In the genomic region with DNA sequence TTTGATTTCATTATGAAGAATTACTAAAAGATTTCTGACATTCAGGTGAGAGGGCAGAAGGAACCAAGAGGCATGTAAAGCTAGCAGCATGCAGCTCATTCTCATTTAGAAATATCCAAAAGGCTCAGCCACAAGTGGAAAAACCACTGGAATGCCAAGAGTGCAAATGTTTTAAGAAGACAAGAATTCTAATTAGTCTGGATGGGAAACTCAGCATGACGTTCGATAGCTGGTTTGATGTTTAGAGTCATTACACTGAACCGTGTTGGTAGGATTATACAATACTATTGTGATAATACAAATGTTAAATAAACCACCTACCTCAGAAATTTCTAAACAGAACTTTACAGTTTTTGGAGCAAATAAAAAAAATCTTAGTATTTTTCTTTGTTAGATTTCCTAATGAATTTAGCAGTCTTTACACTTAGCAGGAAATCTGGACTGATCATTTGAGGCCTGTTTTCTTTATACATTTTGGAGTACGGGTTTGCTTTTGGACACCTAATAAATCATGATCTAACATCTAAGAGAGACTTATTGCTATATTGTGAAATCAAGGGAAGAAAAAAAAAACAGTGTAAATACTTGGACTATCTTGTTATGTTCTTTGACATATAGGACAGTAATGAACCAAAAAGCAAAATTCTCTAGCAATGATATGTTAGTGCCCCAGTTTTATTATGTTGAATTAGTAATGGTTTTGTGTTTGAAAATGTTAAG, we compare ENCODE assay signal across 15 cellular contexts.
DNase-seq lines count a peak whose midpoint lies in the region; ATAC-seq and TF ChIP-seq lines count a peak whose summit lies in the region.
"Had no signal": no experiment of that assay in that cellular context is flagged by ENCODE, and none has a peak within 500 bp of the region (broad histone marks: within the 10 kb centered on the region; RNA-seq: fewer than 3 reads in every experiment).

No MANE protein-coding gene starts in this region.

- H3K9me3 ChIP-seq in SJSA1 (replicated peaks) (no peaks in the 10 kb centered on the region), osteoblast (ENCODE audit: low read depth, low read length) (no peaks in the 10 kb centered on the region)
- H3K9me3 ChIP-seq: ascending aorta, MG63 had no signal

- no peak overlapping the region for H3K27ac Mint-ChIP-seq in immature natural killer cell
- H3K27ac Mint-ChIP-seq: activated T-cell treated with anti-CD3 and anti-CD28 coated beads, Interleukin-2, amount 50 U/mL, for 24 hours; stimulated activated naive CD8-positive, alpha-beta T cell treated with anti-CD3 and anti-CD28 coated beads, Interleukin-15, Interleukin-2, amounts not matched to agents 100 ng/mL and 50 ng/mL, for 24 hours had no signal

- H3K79me2 ChIP-seq in osteoblast (ENCODE audit: insufficient read depth, low read length): no peaks in the 10 kb centered on the region

- no peak overlapping the region for H3K4me3 Mint-ChIP-seq in immature natural killer cell
- H3K4me3 Mint-ChIP-seq: activated T-cell treated with anti-CD3 and anti-CD28 coated beads, Interleukin-2, amount 50 U/mL, for 24 hours; stimulated activated naive CD8-positive, alpha-beta T cell treated with anti-CD3 and anti-CD28 coated beads, Interleukin-15, Interleukin-2, amounts not matched to agents 100 ng/mL and 50 ng/mL, for 24 hours had no signal

- no peaks in the 10 kb centered on the region for H3K27me3 Mint-ChIP-seq in immature natural killer cell (ENCODE audit: low read depth in 3 of 3)
- H3K27me3 Mint-ChIP-seq: activated T-cell treated with anti-CD3 and anti-CD28 coated beads, Interleukin-2, amount 50 U/mL, for 24 hours; stimulated activated naive CD8-positive, alpha-beta T cell treated with anti-CD3 and anti-CD28 coated beads, Interleukin-15, Interleukin-2, amounts not matched to agents 100 ng/mL and 50 ng/mL, for 24 hours had no signal

- no peak overlapping the region for H2AFZ ChIP-seq in osteoblast (ENCODE audit: low read length)

- peak; percentile 66 for DNase-seq in GM03348 (ENCODE audit: low spot score)
- peak in 1 of 2 experiments; percentile 74 for DNase-seq in SJSA1 (ENCODE audit: low read depth in 1 of 2, low spot score in 2 of 2)
- peak; percentile 63 for DNase-seq in fibroblast of villous mesenchyme (ENCODE audit: low read depth)
- peak; percentile 34 for DNase-seq in osteoblast (ENCODE audit: insufficient read length, low spot score, missing footprints)
- no peak for DNase-seq in cerebellar cortex (ENCODE audit: low spot score)
- DNase-seq in immature natural killer cell: no peak
- no peak for DNase-seq in activated CD4-positive, alpha-beta T cell treated with anti-CD3 and anti-CD28 coated beads, Interleukin-2, amount 50 U/mL, for 48 hours
- DNase-seq: activated T-cell treated with anti-CD3 and anti-CD28 coated beads, Interleukin-2, amount 50 U/mL, for 24 hours; MG63; NCI-H345; WERI-Rb-1 had no signal

- H3K36me3 Mint-ChIP-seq in immature natural killer cell: no peaks in the 10 kb centered on the region

- no peaks in the 10 kb centered on the region for H3K4me1 Mint-ChIP-seq in immature natural killer cell

- H4K20me1 ChIP-seq in osteoblast (ENCODE audit: insufficient read depth, low read length): no peaks in the 10 kb centered on the region

- H3K4me3 ChIP-seq in SJSA1 (no peak overlapping the region), fibroblast of villous mesenchyme (ENCODE audit: low read depth, low read length) (no peak overlapping the region), osteoblast (ENCODE audit: insufficient read depth, low read length) (no peak overlapping the region)
- H3K4me3 ChIP-seq: ascending aorta, GM12878, MG63 had no signal

- peaks cover 2 to 53% (median 17%) of the 10 kb centered on the region in 6 donors for H3K9me3 Mint-ChIP-seq in immature natural killer cell
- H3K9me3 Mint-ChIP-seq: activated T-cell treated with anti-CD3 and anti-CD28 coated beads, Interleukin-2, amount 50 U/mL, for 24 hours; stimulated activated naive CD8-positive, alpha-beta T cell treated with anti-CD3 and anti-CD28 coated beads, Interleukin-15, Interleukin-2, amounts not matched to agents 100 ng/mL and 50 ng/mL, for 24 hours had no signal

- H3K27me3 ChIP-seq in SJSA1 (replicated peaks) (no peaks in the 10 kb centered on the region), osteoblast (ENCODE audit: insufficient read depth, low read length) (no peaks in the 10 kb centered on the region)
- H3K27me3 ChIP-seq: ascending aorta, MG63 had no signal

- H3K36me3 ChIP-seq in SJSA1: no peaks in the 10 kb centered on the region
- H3K36me3 ChIP-seq in osteoblast (ENCODE audit: insufficient read depth, low read length): no peaks in the 10 kb centered on the region
- H3K36me3 ChIP-seq: ascending aorta, MG63, WERI-Rb-1 had no signal

- TF ChIP-seq CTCF in fibroblast of villous mesenchyme (IDR thresholded peaks at IDR 0.05; ENCODE audit: insufficient read depth, low read depth, low read length) (no peak), osteoblast (IDR thresholded peaks at IDR 0.05; ENCODE audit: extremely low read depth, low read depth, low read length) (no peak)

- H3K4me2 ChIP-seq in osteoblast (ENCODE audit: insufficient read depth, low read length): no peak overlapping the region

- no peak for ATAC-seq in HG02623 (IDR thresholded peaks at IDR 0.05; ENCODE audit: unreplicated experiment)
- ATAC-seq: GM12878 had no signal

- peaks cover 22% of the 10 kb centered on the region for H3K4me1 ChIP-seq in SJSA1 (replicated peaks)
- H3K4me1 ChIP-seq in osteoblast (ENCODE audit: insufficient read depth, low read length): peaks cover 8% of the 10 kb centered on the region
- H3K4me1 ChIP-seq: ascending aorta had no signal

- H3K27ac ChIP-seq in SJSA1 (peak overlapping the region; percentile 59), osteoblast (ENCODE audit: low read depth, low read length) (peak overlapping the region; percentile 31)
- H3K27ac ChIP-seq: ascending aorta, WERI-Rb-1 had no signal

Comparison
In these comparisons a context has a peak if more than half of its experiments do, and no peak if none do; other contexts are left out.
1. DNase-seq: peak in GM03348 (single experiment), fibroblast of villous mesenchyme (single experiment) and osteoblast (single experiment); none in cerebellar cortex (single experiment), immature natural killer cell (0 of 3) and activated CD4-positive, alpha-beta T cell treated with anti-CD3 and anti-CD28 coated beads, Interleukin-2, amount 50 U/mL, for 48 hours (0 of 2).